Comparison of ENCODE assay signal across 1 cellular context in the genomic region with DNA sequence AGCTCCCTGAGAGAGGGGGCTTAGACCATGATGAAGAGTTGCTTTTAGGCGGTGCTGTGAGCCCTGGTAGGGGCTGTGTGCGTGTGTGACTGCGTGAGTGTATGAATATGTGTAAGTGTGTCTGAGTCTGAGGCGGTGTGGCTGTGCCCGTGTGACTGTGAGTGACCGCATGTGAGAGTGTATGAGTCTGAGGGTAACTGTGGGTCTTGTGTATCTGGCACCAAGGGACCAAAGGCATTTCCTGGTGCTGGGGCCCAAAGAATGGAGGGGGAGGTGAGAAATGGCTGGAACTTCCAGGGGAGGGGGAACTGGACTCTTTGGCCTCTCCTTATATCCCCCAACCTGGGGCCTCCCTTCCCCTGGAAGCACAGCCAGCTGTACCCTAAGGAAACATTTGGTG.
TF ChIP-seq lines count a peak whose summit lies in the region.

No MANE protein-coding gene starts in this region.

TF ChIP-seq in WTC11, 78 proteins besides CTCF, POLR2A, EP300 and RAD21 (continued from another document):
- TF ChIP-seq USF2 (CRISPR knock-in tag; IDR thresholded peaks at IDR 0.05) (no peak), ZNF416 (CRISPR knock-in tag; IDR thresholded peaks at IDR 0.05) (no peak)
